8 cellular contexts compared by ENCODE assay signal in genomic region chr16:4263504-4264436, GRCh38. TPM values are rescaled to one million over a fixed set of nuclear protein-coding genes. Genes with fewer than 3 reads are reported as not detected.
A peak's percentile ranks its signal among the peaks of the same experiment; 100 is the strongest.
DNase-seq lines count a peak whose midpoint lies in the region; ATAC-seq lines count a peak whose summit lies in the region.

No MANE protein-coding gene starts in this region.

- H3K4me1 Mint-ChIP-seq in activated naive CD8-positive, alpha-beta T cell (ENCODE audit: low read depth): peaks cover 12% of the 10 kb centered on the region
- H3K4me1 Mint-ChIP-seq in activated naive CD8-positive, alpha-beta T cell treated with anti-CD3 and anti-CD28 coated beads for 36 hours: peaks cover 10% of the 10 kb centered on the region

- peak; percentile 63 for ATAC-seq in left lobe of liver
- no peak for ATAC-seq in HG02981 (IDR thresholded peaks at IDR 0.05; ENCODE audit: unreplicated experiment)

- no peaks in the 10 kb centered on the region for H3K27me3 Mint-ChIP-seq in activated naive CD8-positive, alpha-beta T cell
- no peaks in the 10 kb centered on the region for H3K27me3 Mint-ChIP-seq in activated naive CD8-positive, alpha-beta T cell treated with anti-CD3 and anti-CD28 coated beads for 36 hours

- peak overlapping the region; percentile 34 for H3K27ac Mint-ChIP-seq in activated naive CD8-positive, alpha-beta T cell
- no peak overlapping the region for H3K27ac Mint-ChIP-seq in activated naive CD8-positive, alpha-beta T cell treated with anti-CD3 and anti-CD28 coated beads for 36 hours

- DNase-seq in activated naive CD8-positive, alpha-beta T cell treated with anti-CD3 and anti-CD28 coated beads for 36 hours: no peak
- DNase-seq in amniotic stem cell (lab: John Stamatoyannopoulos, UW): peak; percentile 27
- DNase-seq in left lobe of liver (ENCODE audit: low spot score): peak; percentile 49
- peak; percentile 82 for DNase-seq in ureter (ENCODE audit: low spot score)
- DNase-seq in kidney tubule cell (ENCODE audit: low spot score): no peak
- no peak for DNase-seq in activated gamma-delta T cell treated with Interleukin-2 at 50 U/mL for 16 hours

- peaks cover 4% of the 10 kb centered on the region for H3K36me3 Mint-ChIP-seq in activated naive CD8-positive, alpha-beta T cell
- H3K36me3 Mint-ChIP-seq in activated naive CD8-positive, alpha-beta T cell treated with anti-CD3 and anti-CD28 coated beads for 36 hours: peaks cover 16% of the 10 kb centered on the region

- H3K4me3 Mint-ChIP-seq in activated naive CD8-positive, alpha-beta T cell: no peak overlapping the region
- no peak overlapping the region for H3K4me3 Mint-ChIP-seq in activated naive CD8-positive, alpha-beta T cell treated with anti-CD3 and anti-CD28 coated beads for 36 hours

- no peaks in the 10 kb centered on the region for H3K9me3 Mint-ChIP-seq in activated naive CD8-positive, alpha-beta T cell (ENCODE audit: low read depth)
- H3K9me3 Mint-ChIP-seq in activated naive CD8-positive, alpha-beta T cell treated with anti-CD3 and anti-CD28 coated beads for 36 hours: no peaks in the 10 kb centered on the region

RNA-seq across cellular contexts. Expression of gene TFAP4, which starts 9.1 kb away (rescaled TPM):
- 10 to 100 TPM; 44.2 to 44.9 TPM for total RNA-seq in activated naive CD8-positive, alpha-beta T cell treated with anti-CD3 and anti-CD28 coated beads for 36 hours
- total RNA-seq in left lobe of liver (5.0 TPM), ureter (18.1 TPM)

RNA-seq across cellular contexts. Expression of gene SRL, which starts 21.9 kb away (rescaled TPM):
- not detected for total RNA-seq in activated naive CD8-positive, alpha-beta T cell treated with anti-CD3 and anti-CD28 coated beads for 36 hours
- total RNA-seq in left lobe of liver: 0.15 TPM
- 10.1 TPM for total RNA-seq in ureter

RNA-seq across cellular contexts. Expression of gene GLIS2, which starts 52.1 kb away (rescaled TPM):
- total RNA-seq in activated naive CD8-positive, alpha-beta T cell treated with anti-CD3 and anti-CD28 coated beads for 36 hours: under 1 TPM; 0.08 to 0.16 TPM
- 1.6 TPM for total RNA-seq in left lobe of liver
- total RNA-seq in ureter: 11.7 TPM

Comparison
In these comparisons a context has a peak if more than half of its experiments do, and no peak if none do; other contexts are left out.
1. DNase-seq: peak in amniotic stem cell (single experiment), left lobe of liver (single experiment) and ureter (single experiment); none in activated naive CD8-positive, alpha-beta T cell treated with anti-CD3 and anti-CD28 coated beads for 36 hours (single experiment), kidney tubule cell (single experiment) and activated gamma-delta T cell treated with Interleukin-2 at 50 U/mL for 16 hours (single experiment).